In genomic region chr20:49167811-49168507, GRCh38 we compare ENCODE assay signal across 1 cellular context.
TF ChIP-seq lines count a peak whose summit lies in the region.

No MANE protein-coding gene starts in this region.

TF ChIP-seq in K562, 482 proteins besides CTCF, POLR2A, EP300 and RAD21:
- TF ChIP-seq THAP12 (CRISPR knock-in tag; IDR thresholded peaks at IDR 0.05): no peak
- no peak for TF ChIP-seq ZBED1 (IDR thresholded peaks at IDR 0.05)
- TF ChIP-seq ZNF24 (IDR thresholded peaks at IDR 0.05): no peak
- no peak for TF ChIP-seq TRIM24 (IDR thresholded peaks at IDR 0.05)
- no peak for TF ChIP-seq PML (IDR thresholded peaks at IDR 0.05; ENCODE audit: low read length)
- no peak for TF ChIP-seq ZNF699 (CRISPR knock-in tag; IDR thresholded peaks at IDR 0.05; ENCODE audit: insufficient replicate concordance)
- TF ChIP-seq KAT7 (CRISPR knock-in tag; IDR thresholded peaks at IDR 0.05; ENCODE audit: borderline replicate concordance): no peak
- no peak for TF ChIP-seq MITF (IDR thresholded peaks at IDR 0.05)
- TF ChIP-seq SNIP1 (IDR thresholded peaks at IDR 0.05; ENCODE audit: low read depth): no peak
- TF ChIP-seq NBN (IDR thresholded peaks at IDR 0.05; ENCODE audit: low read depth): no peak
- no peak for TF ChIP-seq SPI1 (IDR thresholded peaks at IDR 0.05; ENCODE audit: borderline replicate concordance, low read depth, low read length)
- no peak for TF ChIP-seq ELF4 (CRISPR knock-in tag; IDR thresholded peaks at IDR 0.05)
- TF ChIP-seq TAL1 (IDR thresholded peaks at IDR 0.05): no peak
- no peak for TF ChIP-seq FOXK2 (conservative IDR thresholded peaks at IDR 0.05 in 1 of 2, IDR thresholded peaks at IDR 0.05 in 1 of 2; ENCODE audit: low read depth in 2 of 2)
- no peak for TF ChIP-seq MBD2 (IDR thresholded peaks at IDR 0.05; ENCODE audit: borderline replicate concordance, low read depth)
- TF ChIP-seq ZNF696 (CRISPR knock-in tag; conservative IDR thresholded peaks at IDR 0.05): no peak
- TF ChIP-seq BRF1 (IDR thresholded peaks at IDR 0.05; ENCODE audit: borderline replicate concordance, extremely low read depth, insufficient read length): no peak
- TF ChIP-seq, protein P1, sequence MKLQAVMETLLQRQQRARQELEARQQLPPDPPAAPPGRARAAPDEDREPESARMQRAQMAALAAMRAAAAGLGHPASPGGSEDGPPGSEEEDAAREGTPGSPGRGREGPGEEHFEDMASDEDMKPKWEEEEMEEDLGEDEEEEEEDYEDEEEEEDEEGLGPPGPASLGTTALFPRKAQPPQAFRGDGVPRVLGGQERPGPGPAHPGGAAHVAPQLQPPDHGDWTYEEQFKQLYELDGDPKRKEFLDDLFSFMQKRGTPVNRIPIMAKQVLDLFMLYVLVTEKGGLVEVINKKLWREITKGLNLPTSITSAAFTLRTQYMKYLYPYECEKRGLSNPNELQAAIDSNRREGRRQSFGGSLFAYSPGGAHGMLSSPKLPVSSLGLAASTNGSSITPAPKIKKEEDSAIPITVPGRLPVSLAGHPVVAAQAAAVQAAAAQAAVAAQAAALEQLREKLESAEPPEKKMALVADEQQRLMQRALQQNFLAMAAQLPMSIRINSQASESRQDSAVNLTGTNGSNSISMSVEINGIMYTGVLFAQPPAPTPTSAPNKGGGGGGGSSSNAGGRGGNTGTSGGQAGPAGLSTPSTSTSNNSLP (IDR thresholded peaks at IDR 0.05; ENCODE audit: borderline replicate concordance, low read depth, low read length): no peak
- TF ChIP-seq ARID1B (IDR thresholded peaks at IDR 0.05): no peak
- no peak for TF ChIP-seq SMARCC2 (IDR thresholded peaks at IDR 0.05; ENCODE audit: low read depth)
